8 cellular contexts compared by ENCODE assay signal in genomic region chr5:94618029-94618492, GRCh38. TPM values are rescaled to one million over a fixed set of nuclear protein-coding genes. Genes with fewer than 3 reads are reported as not detected.
DNase-seq lines count a peak whose midpoint lies in the region; ATAC-seq and TF ChIP-seq lines count a peak whose summit lies in the region.

No MANE protein-coding gene starts in this region.

- peak overlapping the region; percentile 35 for H3K23ac ChIP-seq in mesendoderm (ENCODE audit: low read length)

- H3K27me3 ChIP-seq in HAP-1 (ENCODE audit: low read depth) (no peaks in the 10 kb centered on the region), Karpas-422 (ENCODE audit: low read length) (no peaks in the 10 kb centered on the region), endodermal cell (ENCODE audit: control insufficient read depth, insufficient read depth, low read length, poor library complexity, severe bottlenecking) (no peaks in the 10 kb centered on the region), mesendoderm (ENCODE audit: insufficient read depth, low read length, poor library complexity) (no peaks in the 10 kb centered on the region), tibial nerve (no peaks in the 10 kb centered on the region)

- H2BK15ac ChIP-seq in mesendoderm (replicated peaks; ENCODE audit: low read depth) = no peak overlapping the region

- no peak overlapping the region for H3K27ac ChIP-seq in Karpas-422 (ENCODE audit: low read length)
- peak overlapping the region; percentile 57 for H3K27ac ChIP-seq in endodermal cell (ENCODE audit: low read depth, low read length)
- peak overlapping the region; percentile 95 for H3K27ac ChIP-seq in mesendoderm (ENCODE audit: low read depth, low read length)
- H3K27ac ChIP-seq in tibial nerve = peak overlapping the region in 2 of 4 donors; percentile 65 to 67

- H3K36me3 ChIP-seq in HAP-1 (replicated peaks) (no peaks in the 10 kb centered on the region), Karpas-422 (ENCODE audit: insufficient read depth, low read length) (no peaks in the 10 kb centered on the region), endodermal cell (ENCODE audit: control insufficient read depth, insufficient read depth, low read length) (no peaks in the 10 kb centered on the region), mesendoderm (ENCODE audit: control insufficient read depth, insufficient read depth, low read length) (no peaks in the 10 kb centered on the region), tibial nerve (no peaks in the 10 kb centered on the region)

- no peaks in the 10 kb centered on the region for H3K9me3 Mint-ChIP-seq in activated CD4-positive, alpha-beta T cell treated with anti-CD3 and anti-CD28 coated beads, Interleukin-2, amount 10 ng/mL, durations not matched to agents 7 days and 5 days
- H3K9me3 Mint-ChIP-seq in T-cell (no peaks in the 10 kb centered on the region), endodermal cell (no peaks in the 10 kb centered on the region)

- H3K4me1 ChIP-seq in HAP-1 (peaks cover 51% of the 10 kb centered on the region), Karpas-422 (ENCODE audit: low read length) (peaks cover 46% of the 10 kb centered on the region), endodermal cell (ENCODE audit: control insufficient read depth, insufficient read depth, low read length) (no peaks in the 10 kb centered on the region), mesendoderm (ENCODE audit: control insufficient read depth, low read depth, low read length) (no peaks in the 10 kb centered on the region), tibial nerve (peaks cover 0 to 31% (median 12%) of the 10 kb centered on the region in 4 donors)

- peak overlapping the region; percentile 93 for H2AFZ ChIP-seq in Karpas-422 (ENCODE audit: low read length)

- WGBS in endodermal cell (ENCODE audit: insufficient coverage in 1 of 2, insufficient read length in 1 of 2), 2 experiments = 0 to 1% methylated on average over 15 to 23 of the region's 23 CpGs
- WGBS in mesendoderm (ENCODE audit: extremely low coverage, insufficient coverage, low lambda C conversion rate) = no CpG with 5 or more reads among the region's 23 CpGs
- 0 to 1% methylated on average over 22 to 23 of the region's 23 CpGs for WGBS in tibial nerve, 2 donors

- H3K4me3 Mint-ChIP-seq in activated CD4-positive, alpha-beta T cell treated with anti-CD3 and anti-CD28 coated beads, Interleukin-2, amount 10 ng/mL, durations not matched to agents 7 days and 5 days = peak overlapping the region; percentile 91
- H3K4me3 Mint-ChIP-seq in T-cell (peak overlapping the region; percentile 87 to 91 (median 87)), endodermal cell (peak overlapping the region; percentile 84)

- in situ Hi-C loops in HAP-1 (cut with MboI; ENCODE audit: low sequenced_read_pairs) = no loop called here

- no peak overlapping the region for H4K8ac ChIP-seq in mesendoderm (ENCODE audit: low read depth, low read length)

- H3K9ac ChIP-seq in Karpas-422 (ENCODE audit: low read length) = peak overlapping the region; percentile 89
- H3K9ac ChIP-seq in endodermal cell (ENCODE audit: extremely low read depth, low read length, poor library complexity, severe bottlenecking) = peak overlapping the region; percentile 80
- H3K9ac ChIP-seq in mesendoderm (ENCODE audit: low read length) = peak overlapping the region; percentile 86

- H4K20me1 ChIP-seq in Karpas-422 (ENCODE audit: insufficient read depth, low read depth, low read length) = no peaks in the 10 kb centered on the region

- H3K9me3 ChIP-seq in HAP-1 (no peaks in the 10 kb centered on the region), Karpas-422 (ENCODE audit: low read length) (no peaks in the 10 kb centered on the region), endodermal cell (ENCODE audit: control insufficient read depth, low read length) (no peaks in the 10 kb centered on the region), tibial nerve (no peaks in the 10 kb centered on the region)

- peak overlapping the region; percentile 85 for H3K18ac ChIP-seq in mesendoderm (ENCODE audit: low read length)

- H3K79me1 ChIP-seq in mesendoderm (ENCODE audit: low read length) = no peaks in the 10 kb centered on the region

- H3K4ac ChIP-seq in mesendoderm (ENCODE audit: low read depth, low read length) = no peak overlapping the region

- no peak overlapping the region for H2BK120ac ChIP-seq in mesendoderm (ENCODE audit: low read depth, low read length)

- H3K56ac ChIP-seq in mesendoderm (ENCODE audit: low read length) = peak overlapping the region; percentile 89

- H3K4me2 ChIP-seq in Karpas-422 (ENCODE audit: low read depth, low read length, poor library complexity, severe bottlenecking) (peak overlapping the region; percentile 99), mesendoderm (ENCODE audit: low read length) (peak overlapping the region; percentile 90)

- no peaks in the 10 kb centered on the region for H3K27me3 Mint-ChIP-seq in activated CD4-positive, alpha-beta T cell treated with anti-CD3 and anti-CD28 coated beads, Interleukin-2, amount 10 ng/mL, durations not matched to agents 7 days and 5 days
- H3K27me3 Mint-ChIP-seq in T-cell = no peaks in the 10 kb centered on the region
- no peaks in the 10 kb centered on the region for H3K27me3 Mint-ChIP-seq in endodermal cell (ENCODE audit: insufficient read depth)

- ATAC-seq in T-cell (replicated peaks in 1 of 4) = peak; percentile 15 to 45 (median 29)

- H3K4me3 ChIP-seq in HAP-1 (peak overlapping the region; percentile 76), Karpas-422 (ENCODE audit: low read length) (peak overlapping the region; percentile 94), endodermal cell (ENCODE audit: low read length) (peak overlapping the region; percentile 98), mesendoderm (ENCODE audit: low read length) (peak overlapping the region; percentile 86), tibial nerve (peak overlapping the region; percentile 61 to 88 (median 70))

- no peaks in the 10 kb centered on the region for H3K9me2 ChIP-seq in Karpas-422 (replicated peaks; ENCODE audit: insufficient read depth, low read length)

- H4K5ac ChIP-seq in mesendoderm (ENCODE audit: low read length) = no peak overlapping the region

- peaks cover 6% of the 10 kb centered on the region for H3K36me3 Mint-ChIP-seq in activated CD4-positive, alpha-beta T cell treated with anti-CD3 and anti-CD28 coated beads, Interleukin-2, amount 10 ng/mL, durations not matched to agents 7 days and 5 days (ENCODE audit: low read depth)
- H3K36me3 Mint-ChIP-seq in T-cell = no peaks in the 10 kb centered on the region
- no peaks in the 10 kb centered on the region for H3K36me3 Mint-ChIP-seq in endodermal cell (ENCODE audit: low read depth)

- no peak for TF ChIP-seq EP300 in tibial nerve (IDR thresholded peaks at IDR 0.05)

- POLR2A ChIA-PET in activated CD4-positive, alpha-beta T cell treated with anti-CD3 and anti-CD28 coated beads, Interleukin-2, amount 10 ng/mL, durations not matched to agents 7 days and 5 days (lab: Charles Lee) = interaction anchor here (0.7 kb wide), 1 partner anchor 173 kb away, joined by 4 read pairs; no protein-coding TSS in a partner anchor
- POLR2A ChIA-PET in T-cell (lab: Charles Lee) = no interaction called here

- peak; percentile 38 for DNase-seq in activated CD4-positive, alpha-beta T cell treated with anti-CD3 and anti-CD28 coated beads, Interleukin-2, amount 10 ng/mL, durations not matched to agents 7 days and 5 days
- no peak for DNase-seq in activated CD4-positive, alpha-beta T cell treated with anti-CD3 and anti-CD28 coated beads for 48 hours
- DNase-seq in HAP-1 (ENCODE audit: low spot score in 2 of 2) (peak; percentile 41 to 49), Karpas-422 (peak; percentile 67), T-cell (peak in 4 of 34 experiments; percentile 0 to 4 (median 0)), endodermal cell (peak; percentile 82), mesendoderm (peak; percentile 89), tibial nerve (ENCODE audit: low spot score in 2 of 2) (peak in 1 of 2 donors; percentile 21)

- no peak overlapping the region for H2AK5ac ChIP-seq in mesendoderm (ENCODE audit: low read length)

- H3K79me2 ChIP-seq in Karpas-422 (ENCODE audit: low read length) (peaks cover 49% of the 10 kb centered on the region), mesendoderm (ENCODE audit: control insufficient read depth, insufficient read depth, low read length) (peaks cover 19% of the 10 kb centered on the region)

- CTCF ChIA-PET in activated CD4-positive, alpha-beta T cell treated with anti-CD3 and anti-CD28 coated beads, Interleukin-2, amount 10 ng/mL, durations not matched to agents 7 days and 5 days (lab: Charles Lee) = no interaction called here
- CTCF ChIA-PET in T-cell (lab: Charles Lee) = interaction anchor here in 1 of 2 donors (1.2 kb wide), 1 partner anchor 12 kb away, joined by 3 read pairs; no protein-coding TSS in a partner anchor

- TF ChIP-seq POLR2A in tibial nerve (IDR thresholded peaks at IDR 0.05) = no peak

- H3K4me1 Mint-ChIP-seq in activated CD4-positive, alpha-beta T cell treated with anti-CD3 and anti-CD28 coated beads, Interleukin-2, amount 10 ng/mL, durations not matched to agents 7 days and 5 days = peaks cover 49% of the 10 kb centered on the region
- peaks cover 40 to 49% (median 42%) of the 10 kb centered on the region in 3 donors for H3K4me1 Mint-ChIP-seq in T-cell
- H3K4me1 Mint-ChIP-seq in endodermal cell = peaks cover 22% of the 10 kb centered on the region

- no peak overlapping the region for H2BK5ac ChIP-seq in mesendoderm (ENCODE audit: low read length)

- peak overlapping the region; percentile 90 for H3K27ac Mint-ChIP-seq in activated CD4-positive, alpha-beta T cell treated with anti-CD3 and anti-CD28 coated beads, Interleukin-2, amount 10 ng/mL, durations not matched to agents 7 days and 5 days
- H3K27ac Mint-ChIP-seq in T-cell (peak overlapping the region; percentile 76 to 91), endodermal cell (peak overlapping the region; percentile 94)

- no peak for TF ChIP-seq CTCF in endodermal cell (conservative IDR thresholded peaks at IDR 0.05)
- no peak for TF ChIP-seq CTCF in tibial nerve (IDR thresholded peaks at IDR 0.05)

RNA-seq across cellular contexts. Expression of gene KIAA0825, which starts 0.3 kb away (rescaled TPM):
- 1 to 10 TPM; 2.1 to 2.7 TPM for total RNA-seq in activated CD4-positive, alpha-beta T cell treated with anti-CD3 and anti-CD28 coated beads, Interleukin-2, amount 10 ng/mL, durations not matched to agents 7 days and 5 days
- 0.04 and 2.0 TPM in 2 replicates for total RNA-seq in Karpas-422 (2014; rRNA removed; shearing (Covaris generic); ENCODE audit: low replicate concordance)
- total RNA-seq in T-cell (1 to 10 TPM; 1.4 to 4.0 (median 1.6) TPM), endodermal cell (1 to 10 TPM; 2.6 to 3.1 TPM), tibial nerve (10 to 100 TPM in 1 of 4 donors, 1 to 10 TPM in 3; 4.8 to 11.8 (median 7.2) TPM)
- 2.3 TPM for polyA plus RNA-seq in endodermal cell (2013, experiment 1 of 2)
- 2.1 TPM for polyA plus RNA-seq in endodermal cell (2013, experiment 2 of 2)
- 2.7 TPM for polyA plus RNA-seq in mesendoderm (2013, experiment 1 of 2)
- polyA plus RNA-seq in mesendoderm (2013, experiment 2 of 2) = 2.5 TPM

RNA-seq across cellular contexts. Expression of gene SLF1, which starts 0.4 kb away (rescaled TPM):
- 10 to 100 TPM; 15.0 to 19.0 TPM for total RNA-seq in activated CD4-positive, alpha-beta T cell treated with anti-CD3 and anti-CD28 coated beads, Interleukin-2, amount 10 ng/mL, durations not matched to agents 7 days and 5 days
- 24.4 and 26.3 TPM in 2 replicates for total RNA-seq in Karpas-422 (2014; rRNA removed; shearing (Covaris generic); ENCODE audit: low replicate concordance)
- 10 to 100 TPM in 3 of 5 donors, 1 to 10 TPM in 2; 7.8 to 13.4 (median 11.1) TPM for total RNA-seq in T-cell
- 10 to 100 TPM; 22.0 to 32.4 TPM for total RNA-seq in endodermal cell
- 17.7 TPM for polyA plus RNA-seq in endodermal cell (2013, experiment 1 of 2)
- 15.6 TPM for polyA plus RNA-seq in endodermal cell (2013, experiment 2 of 2)
- polyA plus RNA-seq in mesendoderm (2013, experiment 1 of 2) = 14.5 TPM
- 15.7 TPM for polyA plus RNA-seq in mesendoderm (2013, experiment 2 of 2)
- 1 to 10 TPM; 6.7 to 8.4 (median 7.5) TPM for total RNA-seq in tibial nerve
